In the genomic region with DNA sequence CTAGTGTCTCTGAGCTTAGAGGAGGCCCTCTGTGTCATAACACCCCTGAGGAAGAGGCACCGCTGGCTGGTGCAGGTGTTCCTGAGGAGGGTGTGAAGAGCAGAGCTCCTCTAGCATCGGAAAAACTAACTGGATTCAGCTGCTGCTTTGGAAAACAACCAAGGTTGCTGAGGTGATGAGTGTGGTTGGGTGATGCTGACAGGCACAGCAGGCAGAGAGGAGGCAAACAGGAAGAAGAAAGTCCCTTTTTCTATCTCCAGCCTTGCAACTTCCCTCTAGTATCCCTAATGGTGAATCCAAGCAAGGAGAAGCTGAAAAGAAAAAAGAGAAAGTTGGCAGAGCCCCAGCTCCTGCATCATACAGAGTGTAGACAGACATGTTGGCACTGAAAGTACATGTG, we compare ENCODE assay signal across 1 cellular context.
TF ChIP-seq lines count a peak whose summit lies in the region.

No MANE protein-coding gene starts in this region.

TF ChIP-seq in IMR-90, 13 proteins besides CTCF, POLR2A, EP300 and RAD21:
- TF ChIP-seq NFE2L2 (IDR thresholded peaks at IDR 0.05; ENCODE audit: low read depth, low read length) (no peak), SMC3 (IDR thresholded peaks at IDR 0.05; ENCODE audit: low read depth, low read length) (no peak), FOS (IDR thresholded peaks at IDR 0.05; ENCODE audit: low read depth, low read length) (no peak), CHD1 (IDR thresholded peaks at IDR 0.05; ENCODE audit: low read depth, low read length) (no peak), MXI1 (IDR thresholded peaks at IDR 0.05; ENCODE audit: borderline replicate concordance, low read depth, low read length) (no peak), CEBPB (IDR thresholded peaks at IDR 0.05; ENCODE audit: low read depth, low read length) (no peak)
- TF ChIP-seq, protein P1, sequence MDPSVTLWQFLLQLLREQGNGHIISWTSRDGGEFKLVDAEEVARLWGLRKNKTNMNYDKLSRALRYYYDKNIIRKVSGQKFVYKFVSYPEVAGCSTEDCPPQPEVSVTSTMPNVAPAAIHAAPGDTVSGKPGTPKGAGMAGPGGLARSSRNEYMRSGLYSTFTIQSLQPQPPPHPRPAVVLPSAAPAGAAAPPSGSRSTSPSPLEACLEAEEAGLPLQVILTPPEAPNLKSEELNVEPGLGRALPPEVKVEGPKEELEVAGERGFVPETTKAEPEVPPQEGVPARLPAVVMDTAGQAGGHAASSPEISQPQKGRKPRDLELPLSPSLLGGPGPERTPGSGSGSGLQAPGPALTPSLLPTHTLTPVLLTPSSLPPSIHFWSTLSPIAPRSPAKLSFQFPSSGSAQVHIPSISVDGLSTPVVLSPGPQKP (IDR thresholded peaks at IDR 0.05; ENCODE audit: borderline replicate concordance, low read depth, low read length) = no peak
TF ChIP-seq in IMR-90: peak in this region for 0.
